10 cellular contexts compared by ENCODE assay signal in genomic region chr19:18849838-18850400, GRCh38. TPM values are rescaled to one million over a fixed set of nuclear protein-coding genes. Genes with fewer than 3 reads are reported as not detected.
DNase-seq lines count a peak whose midpoint lies in the region; ATAC-seq and TF ChIP-seq lines count a peak whose summit lies in the region.
"Had no signal": no experiment of that assay in that cellular context is flagged by ENCODE, and none has a peak within 500 bp of the region (broad histone marks: within the 10 kb centered on the region; RNA-seq: fewer than 3 reads in every experiment).

No MANE protein-coding gene starts in this region.

- peaks cover 20% of the 10 kb centered on the region for H3K4me1 ChIP-seq in CD4-positive, CD25-positive, alpha-beta regulatory T cell (ENCODE audit: control insufficient read depth, insufficient read depth, low read length, poor library complexity, severe bottlenecking)
- H3K4me1 ChIP-seq in fibroblast of lung (ENCODE audit: control insufficient read depth, extremely low read depth, insufficient read depth, low read length) (peaks cover 33% of the 10 kb centered on the region), gastrocnemius medialis (peaks cover 34 to 42% of the 10 kb centered on the region in 2 donors)

- in situ Hi-C loops in gastrocnemius medialis (cut with MboI; ENCODE audit: low sequenced_read_pairs in 4 of 4): loop anchor here (10.0 to 25.0 kb wide), 4 partner anchors 255 to 395 kb away; partner anchors contain the start of gene REX1BD (in 1 of the 4)

- H3K36me3 Mint-ChIP-seq in CD4-positive, CD25-positive, alpha-beta regulatory T cell: peaks cover 31% of the 10 kb centered on the region
- peaks cover 5% of the 10 kb centered on the region for H3K36me3 Mint-ChIP-seq in T-helper 17 cell (ENCODE audit: low read depth)

- no peaks in the 10 kb centered on the region for H3K9me3 Mint-ChIP-seq in CD4-positive, CD25-positive, alpha-beta regulatory T cell

- TF ChIP-seq CTCF in fibroblast of lung (conservative IDR thresholded peaks at IDR 0.05 in 1 of 2, IDR thresholded peaks at IDR 0.05 in 1 of 2; ENCODE audit: low read depth in 1 of 2, low read length in 2 of 2) (no peak), gastrocnemius medialis (IDR thresholded peaks at IDR 0.05 in 4 of 5, conservative IDR thresholded peaks at IDR 0.05 in 1 of 5) (no peak)

- no peak for DNase-seq in CD4-positive, CD25-positive, alpha-beta regulatory T cell
- no peak for DNase-seq in T-helper 17 cell
- DNase-seq in fibroblast of lung (ENCODE audit: low read depth in 2 of 2): no peak
- no peak for DNase-seq in gastrocnemius medialis
- DNase-seq in activated effector memory CD4-positive, alpha-beta T cell treated with anti-CD3 and anti-CD28 coated beads, Interleukin-2, amount 50 U/mL, for 16 hours: no peak
- DNase-seq in NOMO-1 treated with dmso at 0.1 percent for 144 hours (lab: John Stamatoyannopoulos, UW; ENCODE audit: unreplicated experiment): no peak
- DNase-seq in Kasumi-1 (lab: John Stamatoyannopoulos, UW): no peak
- DNase-seq: NCI-H82 had no signal

- peak overlapping the region; percentile 59 to 86 (median 75) for H3K27ac Mint-ChIP-seq in CD4-positive, CD25-positive, alpha-beta regulatory T cell
- peak overlapping the region; percentile 86 for H3K27ac Mint-ChIP-seq in T-helper 17 cell

- H3K27ac ChIP-seq in CD4-positive, CD25-positive, alpha-beta regulatory T cell (ENCODE audit: insufficient read depth, low read length, poor library complexity, severe bottlenecking): no peak overlapping the region
- H3K27ac ChIP-seq in fibroblast of lung (ENCODE audit: insufficient read depth, low read length) (peak overlapping the region; percentile 86), gastrocnemius medialis (peak overlapping the region; percentile 65 to 80 (median 68))

- peaks cover 50% of the 10 kb centered on the region for H3K79me2 ChIP-seq in fibroblast of lung (ENCODE audit: control insufficient read depth, insufficient read depth, low read length)

- no peak overlapping the region for H3K4me3 Mint-ChIP-seq in CD4-positive, CD25-positive, alpha-beta regulatory T cell
- H3K4me3 Mint-ChIP-seq in T-helper 17 cell: no peak overlapping the region

- no peak for TF ChIP-seq POLR2A in gastrocnemius medialis (IDR thresholded peaks at IDR 0.05)

- H3K27me3 Mint-ChIP-seq in CD4-positive, CD25-positive, alpha-beta regulatory T cell: no peaks in the 10 kb centered on the region
- no peaks in the 10 kb centered on the region for H3K27me3 Mint-ChIP-seq in T-helper 17 cell

- H3K9ac ChIP-seq in fibroblast of lung (ENCODE audit: insufficient read depth, low read length): no peak overlapping the region

- H3K4me1 Mint-ChIP-seq in CD4-positive, CD25-positive, alpha-beta regulatory T cell: peaks cover 10 to 46% (median 31%) of the 10 kb centered on the region in 4 donors
- peaks cover 30% of the 10 kb centered on the region for H3K4me1 Mint-ChIP-seq in T-helper 17 cell

- H2AFZ ChIP-seq in fibroblast of lung (ENCODE audit: low read length): no peak overlapping the region

- H3K4me2 ChIP-seq in fibroblast of lung (ENCODE audit: extremely low read depth, insufficient read depth, low read length): no peak overlapping the region

- H3K4me3 ChIP-seq in CD4-positive, CD25-positive, alpha-beta regulatory T cell (ENCODE audit: low read depth, low read length): no peak overlapping the region
- no peak overlapping the region for H3K4me3 ChIP-seq in fibroblast of lung (replicated peaks in 1 of 4; ENCODE audit: control extremely low read depth in 1 of 4, insufficient read depth in 1 of 4, low read depth in 3 of 4, low read length in 4 of 4)
- no peak overlapping the region for H3K4me3 ChIP-seq in gastrocnemius medialis

- H3K27me3 ChIP-seq in CD4-positive, CD25-positive, alpha-beta regulatory T cell (ENCODE audit: control insufficient read depth, insufficient read depth, low read length): no peaks in the 10 kb centered on the region
- H3K27me3 ChIP-seq in fibroblast of lung (ENCODE audit: control insufficient read depth, insufficient read depth, low read length): no peaks in the 10 kb centered on the region
- H3K27me3 ChIP-seq in gastrocnemius medialis: no peaks in the 10 kb centered on the region

- intact Hi-C loops in gastrocnemius medialis (cut with DNase I; ENCODE audit: low total_unique reads): loop anchor here (5.0 kb wide), 2 partner anchors 88 to 398 kb away; no protein-coding TSS in a partner anchor

- peaks cover 79% of the 10 kb centered on the region for H3K36me3 ChIP-seq in CD4-positive, CD25-positive, alpha-beta regulatory T cell (ENCODE audit: control insufficient read depth, insufficient read depth, low read length)
- H3K36me3 ChIP-seq in fibroblast of lung (ENCODE audit: control insufficient read depth, insufficient read depth, low read length) (peaks cover 35% of the 10 kb centered on the region), gastrocnemius medialis (peaks cover 0 to 44% of the 10 kb centered on the region in 2 donors)

- no peak for ATAC-seq in CD4-positive, CD25-positive, alpha-beta regulatory T cell (ENCODE audit: low read depth in 2 of 2)
- no peak for ATAC-seq in T-helper 17 cell
- no peak for ATAC-seq in gastrocnemius medialis
- no peak for ATAC-seq in GM21423 (IDR thresholded peaks at IDR 0.05; ENCODE audit: unreplicated experiment)

- H3K9me3 ChIP-seq in CD4-positive, CD25-positive, alpha-beta regulatory T cell (ENCODE audit: control insufficient read depth in 2 of 2, low read length in 2 of 2): no peaks in the 10 kb centered on the region
- H3K9me3 ChIP-seq in T-helper 17 cell (ENCODE audit: control insufficient read depth, low read length, poor library complexity, severe bottlenecking): no peaks in the 10 kb centered on the region
- H3K9me3 ChIP-seq in fibroblast of lung (ENCODE audit: control insufficient read depth, insufficient read depth, low read depth, low read length): no peaks in the 10 kb centered on the region
- H3K9me3 ChIP-seq in gastrocnemius medialis: no peaks in the 10 kb centered on the region

- peaks cover 3% of the 10 kb centered on the region for H4K20me1 ChIP-seq in fibroblast of lung (ENCODE audit: control insufficient read depth, extremely low read depth, insufficient read depth, low read length)

RNA-seq across cellular contexts. Expression of gene UPF1, which starts 18.2 kb away (rescaled TPM):
- total RNA-seq in CD4-positive, CD25-positive, alpha-beta regulatory T cell: 140 TPM
- polyA plus RNA-seq in CD4-positive, CD25-positive, alpha-beta regulatory T cell: 10 to 100 TPM in 2 of 4 donors, 1 to 10 TPM in 2; 8.6 to 11.9 (median 9.8) TPM
- total RNA-seq in T-helper 17 cell (100 to 1,000 TPM; 135 to 143 TPM), fibroblast of lung (42.4 and 57.1 TPM in 2 replicates), gastrocnemius medialis (10 to 100 TPM; 26.0 to 64.9 (median 46.4) TPM)
- 20.5 and 28.1 TPM in 2 replicates for polyA plus RNA-seq in fibroblast of lung
- 28.7 and 32.9 TPM in 2 replicates for polyA plus RNA-seq in fibroblast of lung (2012)
- polyA minus RNA-seq in fibroblast of lung (ENCODE audit: low replicate concordance): 98.4 and 197 TPM in 2 replicates

RNA-seq across cellular contexts. Expression of gene CERS1, which starts 46.0 kb away (rescaled TPM):
- total RNA-seq in CD4-positive, CD25-positive, alpha-beta regulatory T cell: not detected
- polyA plus RNA-seq in CD4-positive, CD25-positive, alpha-beta regulatory T cell: not detected
- total RNA-seq in T-helper 17 cell (not detected), fibroblast of lung (1.5 and 1.7 TPM in 2 replicates), gastrocnemius medialis (1 to 10 TPM; 1.1 to 6.9 (median 3.3) TPM)
- polyA plus RNA-seq in fibroblast of lung: 0.23 and 1.4 TPM in 2 replicates
- 0.42 and 2.2 TPM in 2 replicates for polyA plus RNA-seq in fibroblast of lung (2012)
- 3.7 and 9.2 TPM in 2 replicates for polyA minus RNA-seq in fibroblast of lung (ENCODE audit: low replicate concordance)
- total RNA-seq: Daoy had no signal

RNA-seq across cellular contexts. Expression of gene COMP, which starts 58.8 kb away (rescaled TPM):
- total RNA-seq in CD4-positive, CD25-positive, alpha-beta regulatory T cell: not detected
- polyA plus RNA-seq in CD4-positive, CD25-positive, alpha-beta regulatory T cell: not detected
- not detected for total RNA-seq in T-helper 17 cell
- total RNA-seq in fibroblast of lung: 0.17 and 0.26 TPM in 2 replicates
- 0.05 and 0.11 TPM in 2 replicates for polyA plus RNA-seq in fibroblast of lung
- 0.08 and 0.16 TPM in 2 replicates for polyA plus RNA-seq in fibroblast of lung (2012)
- polyA minus RNA-seq in fibroblast of lung (ENCODE audit: low replicate concordance): not detected in 2 replicates
- total RNA-seq in gastrocnemius medialis: 10 to 100 TPM in 1 of 4 donors, 1 to 10 TPM in 1, under 1 TPM in 1, not detected in 1; 0.24 to 77.8 (median 1.3) TPM
- total RNA-seq: Daoy had no signal
